ENCODE assay signal across 18 cellular contexts in the genomic region with DNA sequence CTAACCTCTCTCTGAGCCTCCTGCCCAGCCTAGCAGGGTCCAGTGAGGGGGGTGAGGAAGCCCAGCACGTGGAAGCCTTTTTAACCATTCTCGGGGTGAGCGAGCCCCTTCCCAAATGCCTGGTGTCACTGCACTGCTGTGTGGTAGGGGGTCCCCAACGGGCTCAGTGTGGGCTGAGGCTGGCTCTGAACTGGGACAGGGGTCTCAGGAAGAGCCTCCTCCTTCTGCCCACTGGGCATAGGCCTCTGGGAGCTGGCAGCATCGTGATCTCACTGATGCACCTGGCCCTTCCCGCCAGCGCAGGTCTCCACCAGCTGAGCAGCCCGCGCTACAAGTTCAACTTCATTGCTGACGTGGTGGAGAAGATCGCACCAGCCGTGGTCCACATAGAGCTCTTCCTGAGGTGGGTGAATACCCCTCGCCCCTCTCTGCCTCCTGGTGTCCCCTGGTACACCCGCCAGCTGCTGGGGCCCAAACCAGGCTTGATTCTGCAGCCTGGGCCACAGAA. TPM values are rescaled to one million over a fixed set of nuclear protein-coding genes. Genes with fewer than 3 reads are reported as not detected.
DNase-seq lines count a peak whose midpoint lies in the region; ATAC-seq, FAIRE-seq and TF ChIP-seq lines count a peak whose summit lies in the region.
"Had no signal": no experiment of that assay in that cellular context is flagged by ENCODE, and none has a peak within 500 bp of the region (broad histone marks: within the 10 kb centered on the region; RNA-seq: fewer than 3 reads in every experiment).

No MANE protein-coding gene starts in this region.

- peak overlapping the region in 1 of 2 experiments; percentile 25 for H3K4ac ChIP-seq in mesenchymal stem cell (ENCODE audit: low read depth in 1 of 2, low read length in 2 of 2)

- no peak overlapping the region for H3K27ac ChIP-seq in mesenchymal stem cell (ENCODE audit: low read length, poor library complexity, severe bottlenecking)
- peak overlapping the region; percentile 23 to 72 (median 60) for H3K27ac ChIP-seq in sigmoid colon
- no peak overlapping the region for H3K27ac ChIP-seq in small intestine (ENCODE audit: low read depth in 1 of 2, low read length in 1 of 2)
- H3K27ac ChIP-seq: 22Rv1, C4-2B had no signal

- no peak overlapping the region for H3K4me2 ChIP-seq in mesenchymal stem cell (ENCODE audit: low read length, poor library complexity, severe bottlenecking)

- no peak overlapping the region for H4K91ac ChIP-seq in mesenchymal stem cell (ENCODE audit: low read length)

- no peak overlapping the region for H3K18ac ChIP-seq in mesenchymal stem cell (ENCODE audit: low read depth in 1 of 2, low read length in 2 of 2)

- TF ChIP-seq POLR2A in sigmoid colon (IDR thresholded peaks at IDR 0.05), result no peak

- H3K4me1 ChIP-seq in mesenchymal stem cell (ENCODE audit: control insufficient read depth, insufficient read depth, low read depth, low read length), result peaks cover 25% of the 10 kb centered on the region
- H3K4me1 ChIP-seq in sigmoid colon, result peaks cover 0 to 61% (median 55%) of the 10 kb centered on the region in 4 donors
- no peaks in the 10 kb centered on the region for H3K4me1 ChIP-seq in small intestine (ENCODE audit: control insufficient read depth in 2 of 2, insufficient read depth in 1 of 2, low read depth in 1 of 2, low read length in 1 of 2)

- H2AFZ ChIP-seq in mesenchymal stem cell (ENCODE audit: low read depth, low read length), result no peak overlapping the region

- intact Hi-C loops in Right ventricle myocardium inferior (cut with DNase I), result no loop called here
- intact Hi-C loops in cardiac septum (cut with DNase I), result no loop called here
- intact Hi-C loops in sigmoid colon (cut with DNase I), result no loop called here

- peak overlapping the region; percentile 36 for H3K9ac ChIP-seq in mesenchymal stem cell (ENCODE audit: low read length)

- no peak for TF ChIP-seq CTCF in sigmoid colon (IDR thresholded peaks at IDR 0.05)

- DNase-seq in Right ventricle myocardium inferior (ENCODE audit: missing footprints) (peak; percentile 57), cardiac septum (ENCODE audit: low spot score) (no peak), mesenchymal stem cell (no peak), sigmoid colon (peak; percentile 57), small intestine (no peak), NCI-H526 treated with DMSO at 0.1 percent for 48 hours (lab: John Stamatoyannopoulos, UW) (no peak)
- no peak for DNase-seq in stimulated activated naive CD8-positive, alpha-beta T cell treated with anti-CD3 and anti-CD28 coated beads, Interleukin-15, Interleukin-2, amounts not matched to agents 100 U/mL and 50 U/mL, for 24 hours
- DNase-seq: COR-L47, DMS153, KG1, NCI-H1092, NCI-H2029, NCI-H510A treated with DMSO at 0.1 percent for 48 hours had no signal

- H2BK120ac ChIP-seq in mesenchymal stem cell (ENCODE audit: low read depth, low read length), result no peak overlapping the region

- H2BK5ac ChIP-seq in mesenchymal stem cell (ENCODE audit: low read depth, low read length, poor library complexity, severe bottlenecking), result no peak overlapping the region

- H3K4me3 ChIP-seq in mesenchymal stem cell (ENCODE audit: insufficient read depth in 1 of 2, low read depth in 1 of 2, low read length in 2 of 2), result no peak overlapping the region
- H3K4me3 ChIP-seq in sigmoid colon, result no peak overlapping the region
- H3K4me3 ChIP-seq in small intestine (ENCODE audit: low read depth in 1 of 2, low read length in 2 of 2), result no peak overlapping the region
- H3K4me3 ChIP-seq: Peyer's patch had no signal

- H4K8ac ChIP-seq in mesenchymal stem cell (ENCODE audit: low read length), result no peak overlapping the region

- no peak for ATAC-seq in Right ventricle myocardium inferior
- no peak for ATAC-seq in GM21447 (IDR thresholded peaks at IDR 0.05; ENCODE audit: unreplicated experiment)
- no peak for ATAC-seq in stimulated activated naive CD8-positive, alpha-beta T cell treated with anti-CD3 and anti-CD28 coated beads, Interleukin-15, Interleukin-2, amounts not matched to agents 100 U/mL and 50 U/mL, for 24 hours

- H3K36me3 ChIP-seq in mesenchymal stem cell (ENCODE audit: control insufficient read depth in 1 of 2, insufficient read depth in 2 of 2, low read depth in 1 of 2, low read length in 2 of 2) (no peaks in the 10 kb centered on the region), sigmoid colon (no peaks in the 10 kb centered on the region), small intestine (ENCODE audit: control insufficient read depth in 2 of 2, insufficient read depth in 2 of 2, low read length in 2 of 2) (no peaks in the 10 kb centered on the region)
- H3K36me3 ChIP-seq: Peyer's patch had no signal

- FAIRE-seq in small intestine (lab: Jason Lieb, UNC), result no peak
- FAIRE-seq: H54 had no signal

- H2AK5ac ChIP-seq in mesenchymal stem cell (ENCODE audit: low read length, severe bottlenecking), result no peak overlapping the region

- no peak for TF ChIP-seq EP300 in sigmoid colon (IDR thresholded peaks at IDR 0.05)

- no peak overlapping the region for H2BK15ac ChIP-seq in mesenchymal stem cell (ENCODE audit: low read depth, poor library complexity, severe bottlenecking)

- H3K79me1 ChIP-seq in mesenchymal stem cell (replicated peaks; ENCODE audit: low read length, poor library complexity, severe bottlenecking), result no peaks in the 10 kb centered on the region

- H3K27me3 ChIP-seq in mesenchymal stem cell (ENCODE audit: control insufficient read depth in 1 of 2, insufficient read depth in 1 of 2, low read length in 2 of 2), result peaks cover 0 to 4% of the 10 kb centered on the region in 2 experiments
- H3K27me3 ChIP-seq in sigmoid colon, result no peaks in the 10 kb centered on the region
- H3K27me3 ChIP-seq in small intestine (ENCODE audit: control insufficient read depth in 2 of 2, insufficient read depth in 2 of 2, low read length in 2 of 2), result no peaks in the 10 kb centered on the region
- H3K27me3 ChIP-seq: Peyer's patch had no signal

- no peak overlapping the region for H2BK12ac ChIP-seq in mesenchymal stem cell (ENCODE audit: low read length in 2 of 2)

- H3K14ac ChIP-seq in mesenchymal stem cell (ENCODE audit: low read length in 2 of 2), result no peak overlapping the region

- H3K9me3 ChIP-seq in mesenchymal stem cell (ENCODE audit: control insufficient read depth, low read length) (no peaks in the 10 kb centered on the region), sigmoid colon (no peaks in the 10 kb centered on the region), small intestine (ENCODE audit: control insufficient read depth, low read depth) (no peaks in the 10 kb centered on the region)
- H3K9me3 ChIP-seq: Peyer's patch had no signal

- WGBS in mesenchymal stem cell, result 90% methylated on average over 14 of the region's 14 CpGs
- 82 to 86% methylated on average over 14 of the region's 14 CpGs for WGBS in sigmoid colon, 2 donors
- 75 to 88% (median 79%) methylated on average over 13 to 14 of the region's 14 CpGs for WGBS in small intestine, 3 donors

- no peak overlapping the region for H3K23ac ChIP-seq in mesenchymal stem cell (ENCODE audit: low read length in 2 of 2)

RNA-seq across cellular contexts. Expression of gene HTRA3, which starts 12.6 kb away (rescaled TPM):
- total RNA-seq in Right ventricle myocardium inferior (131 TPM), cardiac septum (50.8 TPM), sigmoid colon (10 to 100 TPM; 14.5 to 49.6 (median 32.1) TPM)
- polyA plus RNA-seq in mesenchymal stem cell (2013, experiment 1 of 2), result 88.3 TPM
- 87.5 TPM for polyA plus RNA-seq in mesenchymal stem cell (2013, experiment 2 of 2)
- polyA plus RNA-seq in sigmoid colon (1 to 10 TPM; 1.2 to 5.0 (median 3.6) TPM), small intestine (10 to 100 TPM in 1 of 3 donors, 1 to 10 TPM in 1, under 1 TPM in 1; 0.67 to 13.2 (median 3.8) TPM)

Comparison
In these comparisons a context has a peak if more than half of its experiments do, and no peak if none do; other contexts are left out.
1. DNase-seq: peak in Right ventricle myocardium inferior (single experiment) and sigmoid colon (single experiment); none in cardiac septum (single experiment), mesenchymal stem cell (single experiment), stimulated activated naive CD8-positive, alpha-beta T cell treated with anti-CD3 and anti-CD28 coated beads, Interleukin-15, Interleukin-2, amounts not matched to agents 100 U/mL and 50 U/mL, for 24 hours (single experiment), small intestine (single experiment) and NCI-H526 treated with DMSO at 0.1 percent for 48 hours (single experiment).
2. H3K27ac ChIP-seq: peak in sigmoid colon (4 of 4); none in mesenchymal stem cell (single experiment) and small intestine (0 of 2).